In the genomic region with DNA sequence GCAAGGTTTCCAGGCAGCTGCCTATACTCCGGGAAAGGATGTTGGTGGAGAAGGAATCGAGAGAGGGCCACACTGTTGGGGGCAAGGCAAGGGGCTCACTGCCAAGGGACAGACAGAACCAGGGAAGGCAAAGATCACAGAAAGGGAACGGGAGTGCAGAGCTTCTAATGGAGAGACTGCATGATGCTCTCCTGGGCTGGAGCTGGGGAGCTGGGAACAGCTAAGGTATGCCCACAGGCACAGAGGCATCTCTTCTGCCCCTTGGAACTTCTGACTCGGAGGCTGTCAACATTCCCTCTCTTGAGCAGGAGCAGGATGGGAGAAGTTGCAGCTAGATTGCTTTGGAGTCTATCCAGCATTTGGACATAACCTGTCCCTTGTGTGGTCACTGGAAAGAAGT, we compare ENCODE assay signal across 1 cellular context.
TF ChIP-seq lines count a peak whose summit lies in the region.

No MANE protein-coding gene starts in this region.

TF ChIP-seq in A549, 52 proteins besides CTCF, POLR2A, EP300 and RAD21 (continued from another document):
- TF ChIP-seq, protein P1, sequence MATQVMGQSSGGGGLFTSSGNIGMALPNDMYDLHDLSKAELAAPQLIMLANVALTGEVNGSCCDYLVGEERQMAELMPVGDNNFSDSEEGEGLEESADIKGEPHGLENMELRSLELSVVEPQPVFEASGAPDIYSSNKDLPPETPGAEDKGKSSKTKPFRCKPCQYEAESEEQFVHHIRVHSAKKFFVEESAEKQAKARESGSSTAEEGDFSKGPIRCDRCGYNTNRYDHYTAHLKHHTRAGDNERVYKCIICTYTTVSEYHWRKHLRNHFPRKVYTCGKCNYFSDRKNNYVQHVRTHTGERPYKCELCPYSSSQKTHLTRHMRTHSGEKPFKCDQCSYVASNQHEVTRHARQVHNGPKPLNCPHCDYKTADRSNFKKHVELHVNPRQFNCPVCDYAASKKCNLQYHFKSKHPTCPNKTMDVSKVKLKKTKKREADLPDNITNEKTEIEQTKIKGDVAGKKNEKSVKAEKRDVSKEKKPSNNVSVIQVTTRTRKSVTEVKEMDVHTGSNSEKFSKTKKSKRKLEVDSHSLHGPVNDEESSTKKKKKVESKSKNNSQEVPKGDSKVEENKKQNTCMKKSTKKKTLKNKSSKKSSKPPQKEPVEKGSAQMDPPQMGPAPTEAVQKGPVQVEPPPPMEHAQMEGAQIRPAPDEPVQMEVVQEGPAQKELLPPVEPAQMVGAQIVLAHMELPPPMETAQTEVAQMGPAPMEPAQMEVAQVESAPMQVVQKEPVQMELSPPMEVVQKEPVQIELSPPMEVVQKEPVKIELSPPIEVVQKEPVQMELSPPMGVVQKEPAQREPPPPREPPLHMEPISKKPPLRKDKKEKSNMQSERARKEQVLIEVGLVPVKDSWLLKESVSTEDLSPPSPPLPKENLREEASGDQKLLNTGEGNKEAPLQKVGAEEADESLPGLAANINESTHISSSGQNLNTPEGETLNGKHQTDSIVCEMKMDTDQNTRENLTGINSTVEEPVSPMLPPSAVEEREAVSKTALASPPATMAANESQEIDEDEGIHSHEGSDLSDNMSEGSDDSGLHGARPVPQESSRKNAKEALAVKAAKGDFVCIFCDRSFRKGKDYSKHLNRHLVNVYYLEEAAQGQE (IDR thresholded peaks at IDR 0.05), result no peak
